ENCODE assay signal across 2 cellular contexts in genomic region chr2:68726100-68726499, GRCh38.
TF ChIP-seq lines count a peak whose summit lies in the region.

No MANE protein-coding gene starts in this region.

TF ChIP-seq in IMR-90, 13 proteins besides CTCF, POLR2A, EP300 and RAD21:
- TF ChIP-seq, protein P1, sequence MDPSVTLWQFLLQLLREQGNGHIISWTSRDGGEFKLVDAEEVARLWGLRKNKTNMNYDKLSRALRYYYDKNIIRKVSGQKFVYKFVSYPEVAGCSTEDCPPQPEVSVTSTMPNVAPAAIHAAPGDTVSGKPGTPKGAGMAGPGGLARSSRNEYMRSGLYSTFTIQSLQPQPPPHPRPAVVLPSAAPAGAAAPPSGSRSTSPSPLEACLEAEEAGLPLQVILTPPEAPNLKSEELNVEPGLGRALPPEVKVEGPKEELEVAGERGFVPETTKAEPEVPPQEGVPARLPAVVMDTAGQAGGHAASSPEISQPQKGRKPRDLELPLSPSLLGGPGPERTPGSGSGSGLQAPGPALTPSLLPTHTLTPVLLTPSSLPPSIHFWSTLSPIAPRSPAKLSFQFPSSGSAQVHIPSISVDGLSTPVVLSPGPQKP (IDR thresholded peaks at IDR 0.05; ENCODE audit: borderline replicate concordance, low read depth, low read length), result no peak
- TF ChIP-seq RCOR1 (IDR thresholded peaks at IDR 0.05; ENCODE audit: insufficient replicate concordance, low read length) (no peak), BHLHE40 (IDR thresholded peaks at IDR 0.05; ENCODE audit: low read depth, low read length) (no peak), MXI1 (IDR thresholded peaks at IDR 0.05; ENCODE audit: borderline replicate concordance, low read depth, low read length) (no peak)
- TF ChIP-seq, protein P2, sequence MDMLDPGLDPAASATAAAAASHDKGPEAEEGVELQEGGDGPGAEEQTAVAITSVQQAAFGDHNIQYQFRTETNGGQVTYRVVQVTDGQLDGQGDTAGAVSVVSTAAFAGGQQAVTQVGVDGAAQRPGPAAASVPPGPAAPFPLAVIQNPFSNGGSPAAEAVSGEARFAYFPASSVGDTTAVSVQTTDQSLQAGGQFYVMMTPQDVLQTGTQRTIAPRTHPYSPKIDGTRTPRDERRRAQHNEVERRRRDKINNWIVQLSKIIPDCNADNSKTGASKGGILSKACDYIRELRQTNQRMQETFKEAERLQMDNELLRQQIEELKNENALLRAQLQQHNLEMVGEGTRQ (IDR thresholded peaks at IDR 0.05; ENCODE audit: low read depth, low read length), result no peak
TF ChIP-seq in IMR-90: peak in this region for 0.

TF ChIP-seq in neural cell, 6 proteins besides CTCF, POLR2A, EP300 and RAD21:
- TF ChIP-seq, protein P3, sequence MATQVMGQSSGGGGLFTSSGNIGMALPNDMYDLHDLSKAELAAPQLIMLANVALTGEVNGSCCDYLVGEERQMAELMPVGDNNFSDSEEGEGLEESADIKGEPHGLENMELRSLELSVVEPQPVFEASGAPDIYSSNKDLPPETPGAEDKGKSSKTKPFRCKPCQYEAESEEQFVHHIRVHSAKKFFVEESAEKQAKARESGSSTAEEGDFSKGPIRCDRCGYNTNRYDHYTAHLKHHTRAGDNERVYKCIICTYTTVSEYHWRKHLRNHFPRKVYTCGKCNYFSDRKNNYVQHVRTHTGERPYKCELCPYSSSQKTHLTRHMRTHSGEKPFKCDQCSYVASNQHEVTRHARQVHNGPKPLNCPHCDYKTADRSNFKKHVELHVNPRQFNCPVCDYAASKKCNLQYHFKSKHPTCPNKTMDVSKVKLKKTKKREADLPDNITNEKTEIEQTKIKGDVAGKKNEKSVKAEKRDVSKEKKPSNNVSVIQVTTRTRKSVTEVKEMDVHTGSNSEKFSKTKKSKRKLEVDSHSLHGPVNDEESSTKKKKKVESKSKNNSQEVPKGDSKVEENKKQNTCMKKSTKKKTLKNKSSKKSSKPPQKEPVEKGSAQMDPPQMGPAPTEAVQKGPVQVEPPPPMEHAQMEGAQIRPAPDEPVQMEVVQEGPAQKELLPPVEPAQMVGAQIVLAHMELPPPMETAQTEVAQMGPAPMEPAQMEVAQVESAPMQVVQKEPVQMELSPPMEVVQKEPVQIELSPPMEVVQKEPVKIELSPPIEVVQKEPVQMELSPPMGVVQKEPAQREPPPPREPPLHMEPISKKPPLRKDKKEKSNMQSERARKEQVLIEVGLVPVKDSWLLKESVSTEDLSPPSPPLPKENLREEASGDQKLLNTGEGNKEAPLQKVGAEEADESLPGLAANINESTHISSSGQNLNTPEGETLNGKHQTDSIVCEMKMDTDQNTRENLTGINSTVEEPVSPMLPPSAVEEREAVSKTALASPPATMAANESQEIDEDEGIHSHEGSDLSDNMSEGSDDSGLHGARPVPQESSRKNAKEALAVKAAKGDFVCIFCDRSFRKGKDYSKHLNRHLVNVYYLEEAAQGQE (IDR thresholded peaks at IDR 0.05; ENCODE audit: borderline replicate concordance), result peak; percentile 87
- no peak for TF ChIP-seq SMC3 (conservative IDR thresholded peaks at IDR 0.05; ENCODE audit: poor library complexity)
